8 cellular contexts compared by ENCODE assay signal in genomic region chr5:69217154-69217731, GRCh38. TPM values are rescaled to one million over a fixed set of nuclear protein-coding genes. Genes with fewer than 3 reads are reported as not detected.
A peak's percentile ranks its signal among the peaks of the same experiment; 100 is the strongest.
DNase-seq lines count a peak whose midpoint lies in the region; ATAC-seq lines count a peak whose summit lies in the region.

No MANE protein-coding gene starts in this region.

- peaks cover 15% of the 10 kb centered on the region for H3K36me3 Mint-ChIP-seq in activated T-helper 2 cell treated with anti-CD3 and anti-CD28 coated beads, Interferon-gamma antibody, Interleukin-2, Interleukin-4, amounts not matched to agents 10 μg/mL and 5 μg/mL and 100 μg/mL, durations not matched to agents 14 hours and 24 hours and 36 hours (ENCODE audit: low read depth)

- no peaks in the 10 kb centered on the region for H3K9me3 ChIP-seq in Karpas-422 (ENCODE audit: low read length)

- H3K4me1 Mint-ChIP-seq in activated T-helper 2 cell treated with anti-CD3 and anti-CD28 coated beads, Interferon-gamma antibody, Interleukin-2, Interleukin-4, amounts not matched to agents 10 μg/mL and 5 μg/mL and 100 μg/mL, durations not matched to agents 14 hours and 24 hours and 36 hours (ENCODE audit: low read depth), result peaks cover 10% of the 10 kb centered on the region

- no peak for ATAC-seq in GM21367 (IDR thresholded peaks at IDR 0.05; ENCODE audit: unreplicated experiment)

- peak overlapping the region; percentile 96 for H3K9ac ChIP-seq in Karpas-422 (ENCODE audit: low read length)

- H3K9me2 ChIP-seq in Karpas-422 (replicated peaks; ENCODE audit: insufficient read depth, low read length), result no peaks in the 10 kb centered on the region

- H3K27me3 ChIP-seq in Karpas-422 (ENCODE audit: low read length), result no peaks in the 10 kb centered on the region

- DNase-seq in DMS53 (lab: John Stamatoyannopoulos, UW) (peak; percentile 49), Karpas-422 (no peak), NCI-H510A (lab: John Stamatoyannopoulos, UW) (no peak)
- DNase-seq in activated T-helper 2 cell treated with anti-CD3 and anti-CD28 coated beads, Interferon-gamma antibody, Interleukin-2, Interleukin-4, amounts not matched to agents 10 μg/mL and 5 μg/mL and 100 μg/mL, durations not matched to agents 14 hours and 24 hours and 36 hours (ENCODE audit: low spot score), result no peak
- peak; percentile 90 for DNase-seq in stimulated activated CD4-positive, alpha-beta T cell treated with anti-CD3 and anti-CD28 coated beads, Interleukin-1b, Interleukin-23, amount 100 ng/mL, for 48 hours
- no peak for DNase-seq in effector CD4-positive, alpha-beta T cell

- intact Hi-C loops in activated T-helper 2 cell treated with anti-CD3 and anti-CD28 coated beads, Interferon-gamma antibody, Interleukin-2, Interleukin-4, amounts not matched to agents 10 μg/mL and 5 μg/mL and 100 μg/mL, durations not matched to agents 14 hours and 24 hours and 36 hours (cut with micrococcal nuclease), result loop anchor here (1.0 to 10.0 kb wide), 4 partner anchors 28 to 152 kb away; partner anchors contain the start of genes AK6, CCDC125, CCNB1 and CENPH

- no peaks in the 10 kb centered on the region for H3K9me3 Mint-ChIP-seq in activated T-helper 2 cell treated with anti-CD3 and anti-CD28 coated beads, Interferon-gamma antibody, Interleukin-2, Interleukin-4, amounts not matched to agents 10 μg/mL and 5 μg/mL and 100 μg/mL, durations not matched to agents 14 hours and 24 hours and 36 hours

- peak overlapping the region; percentile 98 for H3K4me3 Mint-ChIP-seq in activated T-helper 2 cell treated with anti-CD3 and anti-CD28 coated beads, Interferon-gamma antibody, Interleukin-2, Interleukin-4, amounts not matched to agents 10 μg/mL and 5 μg/mL and 100 μg/mL, durations not matched to agents 14 hours and 24 hours and 36 hours (ENCODE audit: low read depth)

- no peaks in the 10 kb centered on the region for H4K20me1 ChIP-seq in Karpas-422 (ENCODE audit: insufficient read depth, low read depth, low read length)

- H2AFZ ChIP-seq in Karpas-422 (ENCODE audit: low read length), result no peak overlapping the region; the same call in 1 of the 2 replicates

- peak overlapping the region; percentile 53 for H3K27ac ChIP-seq in Karpas-422 (ENCODE audit: low read length)

- H3K4me2 ChIP-seq in Karpas-422 (ENCODE audit: low read depth, low read length, poor library complexity, severe bottlenecking), result peak overlapping the region; percentile 97

- peaks cover 25% of the 10 kb centered on the region for H3K4me1 ChIP-seq in Karpas-422 (ENCODE audit: low read length)

- peak overlapping the region; percentile 97 for H3K27ac Mint-ChIP-seq in activated T-helper 2 cell treated with anti-CD3 and anti-CD28 coated beads, Interferon-gamma antibody, Interleukin-2, Interleukin-4, amounts not matched to agents 10 μg/mL and 5 μg/mL and 100 μg/mL, durations not matched to agents 14 hours and 24 hours and 36 hours

- H3K4me3 ChIP-seq in Karpas-422 (ENCODE audit: low read length) (peak overlapping the region; percentile 93), iPS-11a (ENCODE audit: low read depth, low read length) (peak overlapping the region; percentile 95)

- peaks cover 7% of the 10 kb centered on the region; the same call in 1 of the 2 replicates for H3K36me3 ChIP-seq in Karpas-422 (ENCODE audit: insufficient read depth, low read length)

- no peaks in the 10 kb centered on the region for H3K27me3 Mint-ChIP-seq in activated T-helper 2 cell treated with anti-CD3 and anti-CD28 coated beads, Interferon-gamma antibody, Interleukin-2, Interleukin-4, amounts not matched to agents 10 μg/mL and 5 μg/mL and 100 μg/mL, durations not matched to agents 14 hours and 24 hours and 36 hours (ENCODE audit: low read depth)

- H3K79me2 ChIP-seq in Karpas-422 (ENCODE audit: low read length), result peaks cover 37% of the 10 kb centered on the region

RNA-seq across cellular contexts. Expression of gene CDK7, which starts 17.4 kb away (rescaled TPM):
- total RNA-seq in Karpas-422 (2014; rRNA removed; shearing (Covaris generic); ENCODE audit: low replicate concordance), result 42.1 and 47.1 TPM in 2 replicates
- 46.0 and 49.4 TPM in 2 replicates for total RNA-seq in activated T-helper 2 cell treated with anti-CD3 and anti-CD28 coated beads, Interferon-gamma antibody, Interleukin-2, Interleukin-4, amounts not matched to agents 10 μg/mL and 5 μg/mL and 100 μg/mL, durations not matched to agents 14 hours and 24 hours and 36 hours

RNA-seq across cellular contexts. Expression of gene CENPH, which starts 27.9 kb away (rescaled TPM):
- 34.1 and 37.0 TPM in 2 replicates for total RNA-seq in Karpas-422 (2014; rRNA removed; shearing (Covaris generic); ENCODE audit: low replicate concordance)
- total RNA-seq in activated T-helper 2 cell treated with anti-CD3 and anti-CD28 coated beads, Interferon-gamma antibody, Interleukin-2, Interleukin-4, amounts not matched to agents 10 μg/mL and 5 μg/mL and 100 μg/mL, durations not matched to agents 14 hours and 24 hours and 36 hours, result 35.3 and 37.0 TPM in 2 replicates

RNA-seq across cellular contexts. Expression of gene CCNB1, which starts 50.3 kb away (rescaled TPM):
- 58.5 and 96.4 TPM in 2 replicates for total RNA-seq in Karpas-422 (2014; rRNA removed; shearing (Covaris generic); ENCODE audit: low replicate concordance)
- 152 and 164 TPM in 2 replicates for total RNA-seq in activated T-helper 2 cell treated with anti-CD3 and anti-CD28 coated beads, Interferon-gamma antibody, Interleukin-2, Interleukin-4, amounts not matched to agents 10 μg/mL and 5 μg/mL and 100 μg/mL, durations not matched to agents 14 hours and 24 hours and 36 hours

Comparison
In these comparisons a context has a peak if more than half of its experiments do, and no peak if none do; other contexts are left out.
1. DNase-seq: peak in DMS53 (single experiment) and stimulated activated CD4-positive, alpha-beta T cell treated with anti-CD3 and anti-CD28 coated beads, Interleukin-1b, Interleukin-23, amount 100 ng/mL, for 48 hours (single experiment); none in Karpas-422 (single experiment), activated T-helper 2 cell treated with anti-CD3 and anti-CD28 coated beads, Interferon-gamma antibody, Interleukin-2, Interleukin-4, amounts not matched to agents 10 μg/mL and 5 μg/mL and 100 μg/mL, durations not matched to agents 14 hours and 24 hours and 36 hours (single experiment), effector CD4-positive, alpha-beta T cell (single experiment) and NCI-H510A (single experiment).